In the genomic region with DNA sequence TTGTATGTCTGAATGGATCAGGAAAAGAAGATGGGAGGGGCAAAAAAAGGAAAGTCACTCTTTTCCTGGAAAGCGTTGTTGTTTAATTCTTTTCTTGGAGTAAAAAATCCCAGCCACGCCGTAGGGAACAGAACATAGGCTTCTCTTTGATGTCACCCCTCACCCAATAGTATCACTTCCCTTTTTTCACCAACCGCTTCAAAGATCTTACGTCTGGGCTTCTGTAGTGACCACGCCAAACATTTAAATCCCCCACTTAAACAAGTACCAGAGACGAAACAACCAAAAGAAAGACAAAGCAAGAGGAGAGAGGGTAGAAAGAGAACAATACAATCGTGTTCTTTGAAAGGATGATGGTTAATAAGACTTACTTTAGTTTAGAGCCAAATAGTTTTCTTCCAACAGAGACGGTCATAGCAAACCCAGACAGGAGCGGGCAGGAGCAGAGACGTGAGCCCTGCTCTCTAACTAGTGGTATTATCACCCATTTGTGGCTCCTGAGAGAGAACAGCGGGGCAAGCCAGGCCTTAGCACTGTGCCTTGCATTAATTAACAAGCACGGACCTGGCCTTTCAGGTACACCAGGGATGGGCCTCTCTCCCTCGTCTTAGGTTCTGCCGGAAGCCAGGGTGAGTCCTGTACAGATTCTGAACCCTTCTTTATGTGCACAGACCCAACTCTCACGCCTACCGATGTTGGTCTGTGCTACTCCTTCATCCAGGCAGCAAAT, we compare ENCODE assay signal across 11 cellular contexts. TPM values are rescaled to one million over a fixed set of nuclear protein-coding genes. Genes with fewer than 3 reads are reported as not detected.
DNase-seq lines count a peak whose midpoint lies in the region; ATAC-seq and TF ChIP-seq lines count a peak whose summit lies in the region.
"Had no signal": no experiment of that assay in that cellular context is flagged by ENCODE, and none has a peak within 500 bp of the region (broad histone marks: within the 10 kb centered on the region; RNA-seq: fewer than 3 reads in every experiment).

No MANE protein-coding gene starts in this region.

- TF ChIP-seq POLR2A in lower leg skin (IDR thresholded peaks at IDR 0.05): no peak

- H3K27me3 ChIP-seq in CD4-positive, alpha-beta T cell (ENCODE audit: control insufficient read depth, insufficient read depth, low read length): no peaks in the 10 kb centered on the region
- H3K27me3 ChIP-seq: body of pancreas had no signal

- no peaks in the 10 kb centered on the region for H3K9me3 ChIP-seq in CD4-positive, alpha-beta T cell (ENCODE audit: control insufficient read depth, low read length)
- H3K9me3 ChIP-seq: body of pancreas had no signal

- H3K4me3 Mint-ChIP-seq in CD4-positive, alpha-beta T cell: no peak overlapping the region
- H3K4me3 Mint-ChIP-seq: T-helper 1 cell treated with Interleukin-12 subunit alpha and Interleukin-12 subunit beta and Interleukin-4 antibody, amounts not matched to agents 30 μg/mL and 1 μg/mL, for 36 hours had no signal

- POLR2A ChIA-PET in CD4-positive, alpha-beta T cell (lab: Charles Lee): no interaction called here

- CTCF ChIA-PET in CD4-positive, alpha-beta T cell (lab: Charles Lee): no interaction called here

- H3K36me3 Mint-ChIP-seq in CD4-positive, alpha-beta T cell (ENCODE audit: low read depth): no peaks in the 10 kb centered on the region

- H3K4me3 ChIP-seq in lower leg skin (ENCODE audit: low read depth, poor library complexity, severe bottlenecking): no peak overlapping the region
- H3K4me3 ChIP-seq: body of pancreas had no signal

- no peaks in the 10 kb centered on the region for H3K9me3 Mint-ChIP-seq in CD4-positive, alpha-beta T cell
- H3K9me3 Mint-ChIP-seq: T-helper 1 cell treated with Interleukin-12 subunit alpha and Interleukin-12 subunit beta and Interleukin-4 antibody, amounts not matched to agents 30 μg/mL and 1 μg/mL, for 36 hours had no signal

- no peak overlapping the region for H3K27ac ChIP-seq in CD4-positive, alpha-beta T cell (ENCODE audit: low read depth, low read length)
- H3K27ac ChIP-seq: body of pancreas had no signal

- H3K27me3 Mint-ChIP-seq in CD4-positive, alpha-beta T cell: no peaks in the 10 kb centered on the region

- intact Hi-C loops in lower leg skin (cut with DNase I; ENCODE audit: low total_unique reads): no loop called here
- intact Hi-C loops in CD4-positive, alpha-beta T cell (cut with DNase I, micrococcal nuclease): no loop called here

- H3K27ac Mint-ChIP-seq in CD4-positive, alpha-beta T cell: no peak overlapping the region
- H3K27ac Mint-ChIP-seq: T-helper 1 cell treated with Interleukin-12 subunit alpha and Interleukin-12 subunit beta and Interleukin-4 antibody, amounts not matched to agents 30 μg/mL and 1 μg/mL, for 36 hours had no signal

- peaks cover 50% of the 10 kb centered on the region for H3K4me1 Mint-ChIP-seq in CD4-positive, alpha-beta T cell (ENCODE audit: low read depth)

- peak; percentile 71 for ATAC-seq in HG03039 (IDR thresholded peaks at IDR 0.05; ENCODE audit: unreplicated experiment)
- ATAC-seq in CD4-positive, alpha-beta T cell (ENCODE audit: poor library complexity): no peak
- ATAC-seq: body of pancreas had no signal

- 52 to 71% methylated on average over 17 of the region's 17 CpGs for WGBS in lower leg skin, 2 donors

- no peak for TF ChIP-seq CTCF in lower leg skin (IDR thresholded peaks at IDR 0.05)
- TF ChIP-seq CTCF in CD4-positive, alpha-beta T cell (IDR thresholded peaks at IDR 0.05): no peak

- peak; percentile 45 for DNase-seq in Ammon's horn (ENCODE audit: low spot score)
- DNase-seq in GM19240 (ENCODE audit: insufficient read length, low spot score): peak; percentile 27
- peak; percentile 7 for DNase-seq in SIG-M5 (lab: John Stamatoyannopoulos, UW)
- no peak for DNase-seq in lower leg skin (ENCODE audit: low spot score in 2 of 2)
- DNase-seq in CD4-positive, alpha-beta T cell: no peak
- no peak for DNase-seq in NCI-H748 (lab: John Stamatoyannopoulos, UW; ENCODE audit: unreplicated experiment)
- no peak for DNase-seq in dermis blood vessel endothelial cell
- DNase-seq: C1 segment of cervical spinal cord had no signal

RNA-seq across cellular contexts. Expression of a gene that starts 28.1 kb away (rescaled TPM):
- total RNA-seq in lower leg skin (100 to 1,000 TPM; 193 to 441 (median 282) TPM), dermis blood vessel endothelial cell (1.7 and 2.2 TPM in 2 replicates)
- total RNA-seq in CD4-positive, alpha-beta T cell: 10 to 100 TPM; 76.6 to 79.6 TPM

Comparison
In these comparisons a context has a peak if more than half of its experiments do, and no peak if none do; other contexts are left out.
1. DNase-seq: peak in Ammon's horn (single experiment), GM19240 (single experiment) and SIG-M5 (single experiment); none in lower leg skin (0 of 2), CD4-positive, alpha-beta T cell (0 of 10), NCI-H748 (single experiment) and dermis blood vessel endothelial cell (single experiment).
2. RNA of a gene that starts 28.1 kb away (total RNA-seq): 193 to 441 TPM in lower leg skin and 76.6 to 79.6 TPM in CD4-positive, alpha-beta T cell; 1.7 to 2.2 TPM in dermis blood vessel endothelial cell; every median in the first group is over 10 times any median in the second.